ENCODE assay signal across 26 cellular contexts in genomic region chr5:109792613-109793012, GRCh38.
"Had no signal": no experiment of that assay in that cellular context is flagged by ENCODE, and none has a peak within 500 bp of the region (broad histone marks: within the 10 kb centered on the region; RNA-seq: fewer than 3 reads in every experiment).

No MANE protein-coding gene starts in this region.

- H3K27ac ChIP-seq: neural progenitor cell, ovary, parathyroid adenoma, psoas muscle, skin epidermis, spleen, suprapubic skin, testis, tibial artery, transverse colon, upper lobe of right lung, uterus had no signal

- H3K4me1 ChIP-seq: neural progenitor cell, parathyroid adenoma, psoas muscle, spleen, suprapubic skin, testis, tibial artery, transverse colon, upper lobe of right lung, uterus had no signal

- DNase-seq: natural killer cell; occipital lobe; ovary; posterior cingulate gyrus; psoas muscle; right cardiac atrium; spleen; stimulated activated CD4-positive, alpha-beta T cell treated with anti-CD3 and anti-CD28 coated beads, Interleukin-12 subunit alpha, Interleukin-12 subunit beta, amount 100 ng/mL, for 4 hours; stimulated activated CD4-positive, alpha-beta T cell treated with anti-CD3 and anti-CD28 coated beads, Interleukin-1b, Interleukin-23, amount 100 ng/mL, for 48 hours; stimulated activated CD4-positive, alpha-beta T cell treated with anti-CD3 and anti-CD28 coated beads, Interleukin-4, amount 100 ng/mL, for 1 hour; stimulated activated CD4-positive, alpha-beta T cell treated with anti-CD3 and anti-CD28 coated beads, Interleukin-4, amount 100 ng/mL, for 4 hours; stimulated activated CD8-positive, alpha-beta memory T cell treated with anti-CD3 and anti-CD28 coated beads, Interleukin-4, amount 100 ng/mL, for 48 hours; stimulated activated naive CD4-positive, alpha-beta T cell; stimulated activated naive CD8-positive, alpha-beta T cell treated with anti-CD3 and anti-CD28 coated beads, Interleukin-15, amount 100 ng/mL, for 72 hours; stimulated activated naive CD8-positive, alpha-beta T cell treated with anti-CD3 and anti-CD28 coated beads, Interleukin-15, Interleukin-2, amounts not matched to agents 100 U/mL and 50 U/mL, for 24 hours; substantia nigra; testis; tibial artery; transverse colon; upper lobe of right lung; uterus had no signal

- H3K9ac ChIP-seq: neural progenitor cell, parathyroid adenoma had no signal

- H3K4me2 ChIP-seq: neural progenitor cell, smooth muscle cell had no signal

- H3K4me3 ChIP-seq: neural progenitor cell, ovary, psoas muscle, skin epidermis, smooth muscle cell, spleen, suprapubic skin, testis, tibial artery, transverse colon, upper lobe of right lung, uterus had no signal

- H3K79me2 ChIP-seq: parathyroid adenoma had no signal

- H3K9me3 ChIP-seq: ovary, psoas muscle, spleen, suprapubic skin, testis, tibial artery, transverse colon, upper lobe of right lung, uterus had no signal

- H3K36me3 ChIP-seq: ovary, uterus had no signal

- H3K27me3 ChIP-seq: neural progenitor cell, ovary, spleen, suprapubic skin, testis, tibial artery, transverse colon, upper lobe of right lung, uterus had no signal
